ENCODE assay signal across 9 cellular contexts in the genomic region with DNA sequence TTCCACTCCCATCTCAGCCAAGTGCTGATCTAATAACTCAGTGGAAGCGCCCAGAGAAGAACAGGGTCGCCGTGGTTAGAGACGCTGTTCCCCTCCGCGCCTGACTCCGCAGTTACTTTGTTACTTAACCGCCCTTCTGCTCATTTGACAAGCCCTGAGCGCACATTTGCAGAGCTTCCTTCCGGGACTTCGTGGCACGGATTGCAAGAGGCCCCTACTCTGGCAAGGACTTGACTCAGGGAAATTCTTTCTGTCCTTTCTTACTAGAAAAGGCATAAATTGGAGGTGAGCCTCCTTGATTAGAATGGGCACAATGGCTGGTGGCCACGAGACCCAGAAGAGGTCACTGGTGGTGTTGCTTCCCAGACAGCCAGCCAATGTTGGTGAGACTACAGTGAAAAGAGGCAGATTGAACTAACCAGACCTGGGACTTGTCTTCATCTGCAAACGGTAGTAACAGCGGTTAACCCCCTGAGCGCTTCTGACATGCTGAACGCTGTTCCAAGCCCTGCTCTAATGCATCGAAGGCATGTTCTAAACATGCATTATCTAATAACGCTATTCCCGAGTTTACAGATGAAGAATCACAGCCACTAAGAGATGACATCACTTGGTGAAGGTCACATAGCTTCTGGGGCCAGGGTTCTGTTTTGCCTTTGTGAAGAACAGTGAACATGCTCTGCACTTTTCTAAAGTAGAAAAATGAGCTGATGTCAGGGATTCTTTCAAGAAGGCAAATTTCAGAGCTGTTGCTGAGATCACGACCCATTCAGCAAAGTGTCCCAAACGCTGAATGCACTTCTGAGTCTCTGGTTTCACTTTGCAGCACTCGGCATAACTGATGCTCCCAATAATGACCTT. TPM values are rescaled to one million over a fixed set of nuclear protein-coding genes. Genes with fewer than 3 reads are reported as not detected.
DNase-seq lines count a peak whose midpoint lies in the region; TF ChIP-seq lines count a peak whose summit lies in the region.
"Had no signal": no experiment of that assay in that cellular context is flagged by ENCODE, and none has a peak within 500 bp of the region (broad histone marks: within the 10 kb centered on the region; RNA-seq: fewer than 3 reads in every experiment).

No MANE protein-coding gene starts in this region.

- H3K4me1 Mint-ChIP-seq in neural progenitor cell, result peaks cover 17% of the 10 kb centered on the region

- H3K4me2 ChIP-seq in neural progenitor cell, result no peak overlapping the region

- no peaks in the 10 kb centered on the region for H3K79me2 ChIP-seq in neural progenitor cell (ENCODE audit: low read depth)

- TF ChIP-seq CTCF in AG10803 (conservative IDR thresholded peaks at IDR 0.05; ENCODE audit: low read length) (no peak), NB4 (IDR thresholded peaks at IDR 0.05; ENCODE audit: low read depth, low read length) (no peak), neural progenitor cell (IDR thresholded peaks at IDR 0.05) (no peak)

- peak; percentile 64 for TF ChIP-seq POLR2A in NB4 (IDR thresholded peaks at IDR 0.05; ENCODE audit: extremely low read depth, insufficient read length)

- peaks cover 7% of the 10 kb centered on the region for H3K4me1 ChIP-seq in neural progenitor cell

- H3K9me3 Mint-ChIP-seq in neural progenitor cell, result peaks cover 10% of the 10 kb centered on the region

- H4K20me1 ChIP-seq in neural progenitor cell (ENCODE audit: low read depth), result no peaks in the 10 kb centered on the region

- no peaks in the 10 kb centered on the region for H3F3A ChIP-seq in neural progenitor cell (ENCODE audit: low read depth)

- no peak overlapping the region for H2AFZ ChIP-seq in neural progenitor cell (replicated peaks)

- peak; percentile 44 for DNase-seq in AG10803 (ENCODE audit: low read depth)
- DNase-seq in NB4 (ENCODE audit: low read depth), result peak; percentile 96
- DNase-seq in activated T-helper 9 cell treated with anti-CD3 and anti-CD28 coated beads, Interleukin-2, amount 50 U/mL, for 16 hours (ENCODE audit: low read depth), result peak; percentile 17
- DNase-seq in stimulated activated CD8-positive, alpha-beta memory T cell treated with anti-CD3 and anti-CD28 coated beads, Interleukin-12 subunit alpha, Interleukin-12 subunit beta, amount 100 ng/mL, for 4 hours (ENCODE audit: low read depth), result peak; percentile 14
- no peak for DNase-seq in neural progenitor cell (ENCODE audit: low spot score)
- no peak for DNase-seq in SW480 (ENCODE audit: low spot score)
- DNase-seq in globus pallidus (ENCODE audit: low spot score), result no peak

- no peak overlapping the region for H3K4me3 Mint-ChIP-seq in neural progenitor cell

- H3K4me3 ChIP-seq in AG10803 (ENCODE audit: low read length), result no peak overlapping the region; the same call in 1 of the 2 replicates
- H3K4me3 ChIP-seq in NB4 (ENCODE audit: low read depth, low read length), result peak overlapping the region; percentile 50
- no peak overlapping the region for H3K4me3 ChIP-seq in neural progenitor cell

- no peak overlapping the region for H3K27ac Mint-ChIP-seq in neural progenitor cell

- H3K27me3 ChIP-seq in layer of hippocampus (ENCODE audit: control insufficient read depth, insufficient read depth, low read length), result no peaks in the 10 kb centered on the region
- H3K27me3 ChIP-seq in neural progenitor cell, result no peaks in the 10 kb centered on the region

- H3K27ac ChIP-seq in layer of hippocampus (ENCODE audit: low read depth, low read length) (peak overlapping the region; percentile 52), neural progenitor cell (no peak overlapping the region)
- H3K27ac ChIP-seq: VCaP had no signal

- H3K9me3 ChIP-seq in neural progenitor cell (ENCODE audit: low read depth), result no peaks in the 10 kb centered on the region

- H3K9ac ChIP-seq in neural progenitor cell, result no peak overlapping the region

- H3K36me3 ChIP-seq in neural progenitor cell, result no peaks in the 10 kb centered on the region

- H3K27me3 Mint-ChIP-seq in neural progenitor cell (ENCODE audit: insufficient read depth, low read depth), result peaks cover 3% of the 10 kb centered on the region

- no peaks in the 10 kb centered on the region for H3K36me3 Mint-ChIP-seq in neural progenitor cell

RNA-seq across cellular contexts. Expression of a gene that starts 55.8 kb away (rescaled TPM):
- total RNA-seq in neural progenitor cell (ENCODE audit: low replicate concordance), result 32.9 and 98.6 TPM in 2 replicates

Comparison
In these comparisons a context has a peak if more than half of its experiments do, and no peak if none do; other contexts are left out.
1. DNase-seq: peak in AG10803 (single experiment), NB4 (single experiment), activated T-helper 9 cell treated with anti-CD3 and anti-CD28 coated beads, Interleukin-2, amount 50 U/mL, for 16 hours (single experiment) and stimulated activated CD8-positive, alpha-beta memory T cell treated with anti-CD3 and anti-CD28 coated beads, Interleukin-12 subunit alpha, Interleukin-12 subunit beta, amount 100 ng/mL, for 4 hours (single experiment); none in neural progenitor cell (single experiment), SW480 (single experiment) and globus pallidus (single experiment).